In genomic region chr3:42134867-42135464, GRCh38 we compare ENCODE assay signal across 22 cellular contexts. TPM values are rescaled to one million over a fixed set of nuclear protein-coding genes. Genes with fewer than 3 reads are reported as not detected.
DNase-seq lines count a peak whose midpoint lies in the region; ATAC-seq, FAIRE-seq and TF ChIP-seq lines count a peak whose summit lies in the region.
"Had no signal": no experiment of that assay in that cellular context is flagged by ENCODE, and none has a peak within 500 bp of the region (broad histone marks: within the 10 kb centered on the region; RNA-seq: fewer than 3 reads in every experiment).

No MANE protein-coding gene starts in this region.

- WGBS in GM12878 (ENCODE audit: insufficient coverage, insufficient replicate concordance, low lambda C conversion rate, missing lambda C conversion rate): 95% methylated on average over 3 of the region's 3 CpGs

- H3K27ac Mint-ChIP-seq in stimulated activated effector memory CD8-positive, alpha-beta T cell treated with anti-CD3 and anti-CD28 coated beads, Interleukin-12 subunit alpha, Interleukin-12 subunit beta, amount 100 ng/mL, for 72 hours: peak overlapping the region; percentile 57
- H3K27ac Mint-ChIP-seq: activated naive CD4-positive, alpha-beta T cell treated with anti-CD3 and anti-CD28 coated beads, Interleukin-2, amount 50 U/mL, for 72 hours; activated T-helper 1 cell treated with anti-CD3 and anti-CD28 coated beads, Interleukin-12 subunit alpha, Interleukin-12 subunit beta, Interleukin-2, Interleukin-4 antibody, amounts not matched to agents 30 ng/mL and 10 ng/mL and 1 ng/mL, durations not matched to agents 14 hours and 24 hours and 36 hours; GM23338 had no signal

- H3K4me1 Mint-ChIP-seq in stimulated activated effector memory CD8-positive, alpha-beta T cell treated with anti-CD3 and anti-CD28 coated beads, Interleukin-12 subunit alpha, Interleukin-12 subunit beta, amount 100 ng/mL, for 72 hours: peaks cover 21% of the 10 kb centered on the region

- SMC1A ChIA-PET in GM12878 (lab: Charles Lee; ENCODE audit: uncharacterized antibody, unreplicated experiment): interaction anchor here (1.8 kb wide), 1 partner anchor 56 kb away, joined by 4 read pairs; no protein-coding TSS in a partner anchor

- no peaks in the 10 kb centered on the region for H3K4me1 ChIP-seq in GM12878 (ENCODE audit: control insufficient read depth, insufficient read depth, low read length)

- no peak overlapping the region for H2AFZ ChIP-seq in GM12878 (ENCODE audit: control insufficient read depth, low read depth, low read length)
- H2AFZ ChIP-seq: GM23338 had no signal

- H3K4me3 ChIP-seq in GM12878: no peak overlapping the region
- H3K4me3 ChIP-seq: GM23338, thoracic aorta had no signal

- POLR2A ChIA-PET in GM12878 (lab: Charles Lee): interaction anchor here (0.7 kb wide), 1 partner anchor 444 kb away, joined by 8 read pairs; no protein-coding TSS in a partner anchor

- TF ChIP-seq RAD21 in GM12878 (IDR thresholded peaks at IDR 0.05; ENCODE audit: insufficient read depth, low read depth, low read length): no peak

- H3K27ac ChIP-seq in GM12878 (ENCODE audit: control insufficient read depth, insufficient read depth): no peak overlapping the region
- H3K27ac ChIP-seq: brain microvascular endothelial cell, neutrophil, thoracic aorta had no signal

- H3K9me3 Mint-ChIP-seq in stimulated activated effector memory CD8-positive, alpha-beta T cell treated with anti-CD3 and anti-CD28 coated beads, Interleukin-12 subunit alpha, Interleukin-12 subunit beta, amount 100 ng/mL, for 72 hours: no peaks in the 10 kb centered on the region
- H3K9me3 Mint-ChIP-seq: activated naive CD4-positive, alpha-beta T cell treated with anti-CD3 and anti-CD28 coated beads, Interleukin-2, amount 50 U/mL, for 72 hours; activated T-helper 1 cell treated with anti-CD3 and anti-CD28 coated beads, Interleukin-12 subunit alpha, Interleukin-12 subunit beta, Interleukin-2, Interleukin-4 antibody, amounts not matched to agents 30 ng/mL and 10 ng/mL and 1 ng/mL, durations not matched to agents 14 hours and 24 hours and 36 hours; GM23338 had no signal

- peaks cover 1 to 3% of the 10 kb centered on the region in 2 experiments; a peak in 2 of 4 replicates for H3K36me3 ChIP-seq in GM12878 (ENCODE audit: control insufficient read depth in 2 of 2, insufficient read depth in 2 of 2, low read length in 1 of 2)
- H3K36me3 ChIP-seq: brain microvascular endothelial cell, neutrophil had no signal

- no peak overlapping the region for H3K4me3 Mint-ChIP-seq in stimulated activated effector memory CD8-positive, alpha-beta T cell treated with anti-CD3 and anti-CD28 coated beads, Interleukin-12 subunit alpha, Interleukin-12 subunit beta, amount 100 ng/mL, for 72 hours
- H3K4me3 Mint-ChIP-seq: activated T-helper 1 cell treated with anti-CD3 and anti-CD28 coated beads, Interleukin-12 subunit alpha, Interleukin-12 subunit beta, Interleukin-2, Interleukin-4 antibody, amounts not matched to agents 30 ng/mL and 10 ng/mL and 1 ng/mL, durations not matched to agents 14 hours and 24 hours and 36 hours; GM23338 had no signal

- intact Hi-C loops in GM12878 (cut with micrococcal nuclease; ENCODE audit: unreplicated experiment): no loop called here

- no peak for ATAC-seq in GM12878
- peak; percentile 89 for ATAC-seq in left lobe of liver
- no peak for ATAC-seq in stimulated activated effector memory CD8-positive, alpha-beta T cell treated with anti-CD3 and anti-CD28 coated beads, Interleukin-12 subunit alpha, Interleukin-12 subunit beta, amount 100 ng/mL, for 72 hours
- ATAC-seq: activated CD4-positive, CD25-positive, alpha-beta regulatory T cell treated with anti-CD3 and anti-CD28 coated beads, Interleukin-2, amount 50 U/mL, for 24 hours; activated naive CD4-positive, alpha-beta T cell treated with anti-CD3 and anti-CD28 coated beads, Interleukin-2, amount 50 U/mL, for 72 hours; GM23338; Panc1; SK-N-SH treated with all-trans-retinoic acid at 6 μM for 48 hours had no signal

- no peaks in the 10 kb centered on the region for H3K27me3 ChIP-seq in GM12878 (replicated peaks in 1 of 2; ENCODE audit: control insufficient read depth in 2 of 2, insufficient read depth in 2 of 2, low read length in 1 of 2)
- H3K27me3 ChIP-seq: brain microvascular endothelial cell, neutrophil had no signal

- no peaks in the 10 kb centered on the region for H4K20me1 ChIP-seq in GM12878 (ENCODE audit: control insufficient read depth, insufficient read depth)

- no peaks in the 10 kb centered on the region for H3K9me3 ChIP-seq in GM12878 (replicated peaks; ENCODE audit: control insufficient read depth, insufficient read depth, low read length)
- H3K9me3 ChIP-seq: neutrophil, thoracic aorta had no signal

- DNase-seq in HT-29 (ENCODE audit: low spot score) (peak; percentile 71), GM12878 (ENCODE audit: low read depth, low spot score) (no peak), left lobe of liver (ENCODE audit: low spot score) (no peak), RKO (ENCODE audit: low spot score) (no peak), GM19240 (ENCODE audit: insufficient read length, low spot score) (no peak), DMS53 treated with DMSO at 0.1 percent for 48 hours (lab: John Stamatoyannopoulos, UW; ENCODE audit: unreplicated experiment) (no peak)
- DNase-seq in stimulated activated effector memory CD8-positive, alpha-beta T cell treated with anti-CD3 and anti-CD28 coated beads, Interleukin-12 subunit alpha, Interleukin-12 subunit beta, amount 100 ng/mL, for 72 hours (ENCODE audit: low spot score in 2 of 2): no peak
- DNase-seq: brain microvascular endothelial cell, cortex of kidney, EL, kidney, NCI-H1417 treated with DMSO at 0.1 percent for 48 hours, retina had no signal

- peaks cover 10% of the 10 kb centered on the region for H3K79me2 ChIP-seq in GM12878 (ENCODE audit: control insufficient read depth, insufficient read depth, low read length)

- no peak overlapping the region for H3K9ac ChIP-seq in GM12878 (ENCODE audit: control insufficient read depth, insufficient read depth, low read length)

- H3K36me3 Mint-ChIP-seq in stimulated activated effector memory CD8-positive, alpha-beta T cell treated with anti-CD3 and anti-CD28 coated beads, Interleukin-12 subunit alpha, Interleukin-12 subunit beta, amount 100 ng/mL, for 72 hours: peaks cover 9% of the 10 kb centered on the region
- H3K36me3 Mint-ChIP-seq: activated naive CD4-positive, alpha-beta T cell treated with anti-CD3 and anti-CD28 coated beads, Interleukin-2, amount 50 U/mL, for 72 hours had no signal

- FAIRE-seq in GM12878 (lab: Jason Lieb, UNC): peak; percentile 66
- FAIRE-seq: frontal cortex, kidney had no signal

- CTCF ChIA-PET in GM12878 (lab: Yijun Ruan, JAX): interaction anchor here (1.8 kb wide), 1 partner anchor 56 kb away, joined by 10 read pairs; no protein-coding TSS in a partner anchor

- no peak for TF ChIP-seq CTCF in GM12878 (IDR thresholded peaks at IDR 0.05 in 2 of 3, conservative IDR thresholded peaks at IDR 0.05 in 1 of 3; ENCODE audit: control insufficient read depth in 2 of 3, extremely low read depth in 1 of 3, insufficient read depth in 1 of 3, low read depth in 3 of 3, low read length in 3 of 3)

- no peak for TF ChIP-seq EP300 in GM12878 (IDR thresholded peaks at IDR 0.05; ENCODE audit: borderline replicate concordance in 1 of 2, control insufficient read depth in 1 of 2, low read depth in 2 of 2, low read length in 2 of 2)

- in situ Hi-C loops in GM12878 (cut with MboI): no loop called here

- RAD21 ChIA-PET in GM12878 (lab: Charles Lee; ENCODE audit: unreplicated experiment): no interaction called here

- no peak for TF ChIP-seq POLR2A in GM12878 (IDR thresholded peaks at IDR 0.05; ENCODE audit: low read depth, low read length)

- H3K4me2 ChIP-seq in GM12878 (ENCODE audit: control insufficient read depth, insufficient read depth): no peak overlapping the region
- H3K4me2 ChIP-seq: GM23338 had no signal

- BruUV-seq in GM12878 (replicated peaks; lab: Mats Ljungman, UMichigan): no TSS peak

TF ChIP-seq in GM12878, 131 proteins besides CTCF, POLR2A, EP300 and RAD21 (continues in another document):
- TF ChIP-seq SUPT20H (IDR thresholded peaks at IDR 0.05; ENCODE audit: borderline replicate concordance, control insufficient read depth, low read depth, low read length): no peak
- TF ChIP-seq EED (IDR thresholded peaks at IDR 0.05; ENCODE audit: low read depth): no peak
- no peak for TF ChIP-seq ATF2 (IDR thresholded peaks at IDR 0.05; ENCODE audit: low read length)
- no peak for TF ChIP-seq MYB (IDR thresholded peaks at IDR 0.05; ENCODE audit: borderline replicate concordance, low read depth, low read length)
- no peak for TF ChIP-seq RUNX3 (IDR thresholded peaks at IDR 0.05; ENCODE audit: low read length)
- no peak for TF ChIP-seq SMAD5 (IDR thresholded peaks at IDR 0.05; ENCODE audit: low read depth)

RNA-seq across cellular contexts. Expression of gene TRAK1, which starts 43.8 kb away (rescaled TPM):
- total RNA-seq in HT-29 (2014; rRNA removed; shearing (Covaris generic)): 186 and 190 TPM in 2 replicates
- total RNA-seq in GM12878 (2013; cell fraction: nucleolus; rRNA removed): 76.4 and 80.8 TPM in 2 replicates
- total RNA-seq in GM12878 (2014; rRNA removed) (29.4 and 32.0 TPM in 2 replicates), GM12878 (2014; rRNA removed; fragmentation: Illumina TruSeq; extraction: Trizol) (20.6 and 22.2 TPM in 2 replicates), GM12878 (2021) (43.1 and 46.2 TPM in 2 replicates), left lobe of liver (11.2 TPM)
- polyA plus RNA-seq in GM12878 (2011; ENCODE audit: low read depth): 15.1 TPM
- polyA plus RNA-seq in GM12878 (2011; rRNA removed) (18.7 and 25.2 TPM in 2 replicates), GM12878 (2014; fragmentation: Illumina TruSeq; extraction: Trizol) (23.9 and 28.3 TPM in 2 replicates), GM12878 (2014; fragmentation: Nextera tagmentation; extraction: Ambion mirVana) (1 to 10 TPM; 6.6 to 6.7 TPM), GM12878 (2014; rRNA removed) (32.1 and 32.3 TPM in 2 replicates), GM12878 (2016; fragmentation: Nextera tagmentation; extraction: Ambion mirVana) (1 to 10 TPM; 7.2 to 9.8 TPM)
- polyA plus RNA-seq in GM12878 (2011; cell fraction: cytosol; rRNA removed): 22.7 and 26.2 TPM in 2 replicates
- 49.2 and 51.0 TPM in 2 replicates for polyA plus RNA-seq in GM12878 (2011; cell fraction: nucleus; rRNA removed)
- polyA plus RNA-seq in GM12878 (2012): 23.0 and 27.8 TPM in 2 replicates
- polyA minus RNA-seq in GM12878 (2011; rRNA and poly(A)+ RNA removed): 44.9 and 47.8 TPM in 2 replicates
- 14.8 and 17.8 TPM in 2 replicates for polyA minus RNA-seq in GM12878 (2011; cell fraction: cytosol; rRNA and poly(A)+ RNA removed)
- polyA minus RNA-seq in GM12878 (2011; cell fraction: nucleus; rRNA and poly(A)+ RNA removed): 40.6 and 63.4 TPM in 2 replicates
